ENCODE assay signal across 8 cellular contexts in the genomic region with DNA sequence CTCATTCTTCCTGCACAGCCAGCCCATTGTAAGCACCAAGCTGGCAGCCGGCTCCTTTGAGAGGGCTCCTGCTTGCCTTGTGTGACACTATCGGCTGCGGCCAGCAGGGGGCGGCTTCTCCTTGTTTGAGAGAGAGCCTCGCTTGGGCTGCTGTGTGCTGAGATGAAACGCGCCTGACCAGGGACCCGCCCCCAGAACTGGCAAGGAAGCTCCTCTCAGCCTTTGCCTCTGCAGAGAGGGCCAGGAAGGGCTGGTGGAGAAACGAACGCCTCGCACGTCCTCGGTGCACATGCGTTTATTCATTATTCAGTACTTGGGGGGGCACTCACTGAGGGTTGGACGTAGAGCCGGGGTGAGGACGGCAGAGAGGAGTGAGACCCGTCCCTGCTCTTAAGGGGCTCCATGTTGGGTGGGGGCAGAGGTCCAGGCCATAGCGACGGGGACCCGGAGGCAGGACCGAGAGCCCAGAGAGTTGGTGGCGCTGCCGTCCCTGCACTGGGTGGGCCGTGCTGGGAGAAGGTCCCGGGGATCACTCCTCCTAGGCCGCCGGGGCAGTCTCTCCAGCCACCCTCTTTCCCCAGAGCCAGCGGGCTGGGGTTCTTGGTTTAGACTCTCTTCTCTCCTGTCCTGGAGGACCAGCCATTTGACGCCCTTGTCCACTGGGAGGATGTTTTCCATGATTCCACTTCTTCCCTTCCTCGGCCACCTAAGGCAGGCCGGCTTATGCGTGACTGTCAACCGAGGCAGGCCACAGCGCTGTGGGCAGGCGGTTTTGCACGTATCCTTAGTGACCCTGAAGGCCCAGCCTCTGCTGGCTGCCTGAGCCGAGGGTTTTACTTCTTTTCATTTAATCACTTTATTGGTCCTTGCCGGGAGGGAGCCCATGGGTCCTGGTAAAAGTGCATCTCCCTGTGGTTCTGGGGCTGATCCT.
DNase-seq lines count a peak whose midpoint lies in the region; ATAC-seq and TF ChIP-seq lines count a peak whose summit lies in the region.

No MANE protein-coding gene starts in this region.

- no peak for TF ChIP-seq EP300 in upper lobe of left lung (IDR thresholded peaks at IDR 0.05)

- peaks cover 5 to 9% (median 7%) of the 10 kb centered on the region in 4 donors for H3K4me1 ChIP-seq in upper lobe of left lung

- no peak overlapping the region for H3K4me3 ChIP-seq in upper lobe of left lung

- ATAC-seq in HG02571 (IDR thresholded peaks at IDR 0.05; ENCODE audit: unreplicated experiment), result peak; percentile 86
- ATAC-seq in upper lobe of left lung (ENCODE audit: low FRiP score in 2 of 2), result peak; percentile 94 to 97

- no peak for TF ChIP-seq POLR2A in upper lobe of left lung (IDR thresholded peaks at IDR 0.05)

- 53 to 87% methylated on average over 14 to 39 of the region's 39 CpGs for WGBS in upper lobe of left lung, 2 donors

- intact Hi-C loops in head of caudate nucleus (cut with DNase I), result loop anchor here (10.0 kb wide), 3 partner anchors 182 to 672 kb away; a partner anchor contains a TSS
- intact Hi-C loops in posterior cingulate gyrus (cut with DNase I), result loop anchor here (2.0 to 10.0 kb wide), 7 partner anchors 202 to 909 kb away; a partner anchor contains a TSS

- peak; percentile 68 for TF ChIP-seq CTCF in GM12801 (IDR thresholded peaks at IDR 0.05; ENCODE audit: extremely low read depth, insufficient read length)
- peak; percentile 88 to 95 (median 93) for TF ChIP-seq CTCF in upper lobe of left lung (IDR thresholded peaks at IDR 0.05)

- H3K27me3 ChIP-seq in upper lobe of left lung, result no peaks in the 10 kb centered on the region

- H3K9me3 ChIP-seq in upper lobe of left lung, result no peaks in the 10 kb centered on the region

- no peak overlapping the region for H3K27ac ChIP-seq in upper lobe of left lung

- no peaks in the 10 kb centered on the region for H3K36me3 ChIP-seq in upper lobe of left lung

- DNase-seq in NCI-H1092 treated with DMSO at 0.1 percent for 48 hours (lab: John Stamatoyannopoulos, UW) (peak; percentile 59), SKM-1 treated with dmso at 0.1 percent for 144 hours (lab: John Stamatoyannopoulos, UW; ENCODE audit: unreplicated experiment) (peak; percentile 72), head of caudate nucleus (peak; percentile 94 to 100 (median 98)), posterior cingulate gyrus (peak; percentile 94 to 100 (median 99)), upper lobe of left lung (peak; percentile 98)
- peak; percentile 96 for DNase-seq in activated naive CD4-positive, alpha-beta T cell treated with anti-CD3 and anti-CD28 coated beads, Interleukin-2, amount 50 U/mL, for 16 hours
